In the genomic region with DNA sequence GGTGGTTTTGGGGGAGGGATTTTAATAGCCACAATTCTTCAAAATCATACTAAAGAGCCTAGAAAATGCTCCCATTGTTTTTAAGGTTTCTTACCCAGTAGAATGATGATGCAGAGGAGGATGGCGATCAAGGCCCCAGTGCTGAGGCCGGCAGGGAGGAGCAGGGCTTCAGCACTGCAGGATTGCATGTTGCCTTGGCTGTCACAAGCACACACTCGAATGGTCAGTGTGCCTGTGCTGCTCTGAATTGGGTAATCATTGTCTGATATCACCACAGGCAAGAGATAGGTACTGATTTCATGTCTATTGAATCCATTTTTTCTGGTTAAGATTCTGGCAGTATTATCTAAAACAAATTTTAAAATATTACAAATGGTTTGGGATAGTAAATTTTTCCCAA, we compare ENCODE assay signal across 26 cellular contexts.
"Had no signal": no experiment of that assay in that cellular context is flagged by ENCODE, and none has a peak within 500 bp of the region (broad histone marks: within the 10 kb centered on the region; RNA-seq: fewer than 3 reads in every experiment).

No MANE protein-coding gene starts in this region.

- H3K9me3 ChIP-seq: ascending aorta, body of pancreas had no signal

- H3K36me3 ChIP-seq: ascending aorta, WERI-Rb-1 had no signal

- DNase-seq: activated CD4-positive, alpha-beta memory T cell treated with anti-CD3 and anti-CD28 coated beads, Interleukin-2, amount 10 ng/mL, durations not matched to agents 7 days and 5 days; activated CD4-positive, alpha-beta T cell treated with anti-CD3 and anti-CD28 coated beads for 36 hours; activated CD4-positive, alpha-beta T cell treated with anti-CD3 and anti-CD28 coated beads, Interleukin-2, amount 50 U/mL, for 1 hour; activated naive CD4-positive, alpha-beta T cell treated with anti-CD3 and anti-CD28 coated beads, Interleukin-2, amount 50 U/mL, for 16 hours; activated T-cell treated with anti-CD3 and anti-CD28 coated beads, Interleukin-2, amount 50 U/mL, for 72 hours; body of pancreas; central memory CD4-positive, alpha-beta T cell; NCI-H1092; NCI-H1417 treated with DMSO at 0.1 percent for 48 hours; NCI-H1694; NCI-H2029; NCI-H345; NCI-H510A; NCI-H526 treated with DMSO at 0.1 percent for 48 hours; NCI-H82; RPMI8226; T-cell; T-helper 2 cell; T1000; WERI-Rb-1 had no signal

- H3K27me3 ChIP-seq: ascending aorta, body of pancreas had no signal

- ATAC-seq: activated CD4-positive, alpha-beta T cell treated with anti-CD3 and anti-CD28 coated beads for 36 hours; activated T-cell treated with anti-CD3 and anti-CD28 coated beads, Interleukin-2, amount 50 U/mL, for 72 hours; body of pancreas; Panc1; Right ventricle myocardium inferior; T-cell had no signal

- H3K27ac ChIP-seq: ascending aorta, body of pancreas, SK-N-MC, WERI-Rb-1 had no signal

- H3K4me1 ChIP-seq: ascending aorta, body of pancreas had no signal

- FAIRE-seq: bronchial epithelial cell, TTC549 had no signal

- H3K4me3 ChIP-seq: ascending aorta, body of pancreas, SK-N-MC had no signal
